ENCODE assay signal across 8 cellular contexts in the genomic region with DNA sequence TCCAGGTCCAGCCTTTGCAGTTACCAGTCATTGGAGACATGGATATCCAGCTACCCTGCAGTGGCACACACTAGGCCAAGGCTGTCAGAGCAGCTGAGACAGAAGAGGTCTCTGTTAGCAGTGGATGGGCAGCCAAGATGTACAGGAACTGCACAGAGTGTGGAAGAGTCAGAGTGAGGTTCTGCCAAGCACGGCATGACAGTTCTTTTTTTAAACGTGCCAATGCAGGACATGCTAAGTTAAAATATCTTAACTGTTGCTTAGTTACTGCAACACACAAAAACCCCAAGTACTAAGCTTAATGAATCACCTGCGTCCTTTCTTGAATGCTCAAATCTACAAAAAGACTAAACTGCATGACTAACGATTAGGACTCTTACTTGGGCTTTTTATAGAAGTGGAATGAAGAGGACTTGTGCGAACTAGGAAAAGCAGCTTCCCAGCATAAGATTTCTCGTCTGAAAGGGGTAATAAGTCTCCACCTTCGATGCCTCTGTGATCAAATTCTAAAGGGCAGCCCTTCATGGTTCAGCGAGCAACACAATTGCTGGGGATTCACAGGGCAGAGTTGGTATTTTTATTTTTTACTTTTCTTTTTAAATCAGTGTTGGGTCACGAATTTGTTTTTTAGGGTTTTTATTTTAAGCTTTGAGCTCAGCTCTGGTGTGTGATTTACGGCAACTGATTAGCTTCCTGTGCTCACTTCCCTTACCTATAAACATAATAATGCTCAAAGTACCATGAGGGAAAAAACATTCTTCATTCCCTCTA. TPM values are rescaled to one million over a fixed set of nuclear protein-coding genes. Genes with fewer than 3 reads are reported as not detected.
DNase-seq lines count a peak whose midpoint lies in the region; ATAC-seq and TF ChIP-seq lines count a peak whose summit lies in the region.

No MANE protein-coding gene starts in this region.

- no peaks in the 10 kb centered on the region for H3K27me3 ChIP-seq in CD4-positive, CD25-positive, alpha-beta regulatory T cell (ENCODE audit: control insufficient read depth, insufficient read depth, low read length)
- H3K27me3 ChIP-seq in psoas muscle (ENCODE audit: insufficient read depth in 3 of 3, low read length in 2 of 3): no peaks in the 10 kb centered on the region

- peaks cover 40% of the 10 kb centered on the region for H3K4me1 ChIP-seq in CD4-positive, CD25-positive, alpha-beta regulatory T cell (ENCODE audit: control insufficient read depth, insufficient read depth, low read length, poor library complexity, severe bottlenecking)
- peaks cover 13% of the 10 kb centered on the region for H3K4me1 ChIP-seq in psoas muscle

- H3K27me3 Mint-ChIP-seq in CD4-positive, CD25-positive, alpha-beta regulatory T cell: no peaks in the 10 kb centered on the region

- H3K36me3 ChIP-seq in CD4-positive, CD25-positive, alpha-beta regulatory T cell (ENCODE audit: control insufficient read depth, insufficient read depth, low read length): peaks cover 5% of the 10 kb centered on the region
- H3K36me3 ChIP-seq in psoas muscle (ENCODE audit: insufficient read depth in 1 of 2, low read depth in 1 of 2): peaks cover 0 to 14% of the 10 kb centered on the region in 2 donors

- H3K9me3 ChIP-seq in CD4-positive, CD25-positive, alpha-beta regulatory T cell (ENCODE audit: control insufficient read depth in 2 of 2, low read length in 2 of 2): no peaks in the 10 kb centered on the region
- no peaks in the 10 kb centered on the region for H3K9me3 ChIP-seq in psoas muscle

- TF ChIP-seq CTCF in fibroblast of the aortic adventitia (IDR thresholded peaks at IDR 0.05; ENCODE audit: insufficient read depth, low read length) (no peak), psoas muscle (IDR thresholded peaks at IDR 0.05) (no peak)

- peak; percentile 85 for ATAC-seq in CD4-positive, CD25-positive, alpha-beta regulatory T cell (ENCODE audit: low read depth in 2 of 2)
- ATAC-seq in GM19035 (IDR thresholded peaks at IDR 0.05; ENCODE audit: unreplicated experiment) (peak; percentile 40), HG03354 (IDR thresholded peaks at IDR 0.05; ENCODE audit: poor library complexity, severe bottlenecking, unreplicated experiment) (peak; percentile 68), psoas muscle (peak; percentile 77 to 92 (median 85))

- peak overlapping the region; percentile 94 for H3K27ac Mint-ChIP-seq in CD4-positive, CD25-positive, alpha-beta regulatory T cell

- intact Hi-C loops in psoas muscle (cut with DNase I): no loop called here

- 9 to 16% (median 9%) methylated on average over 10 of the region's 10 CpGs for WGBS in psoas muscle, 3 donors

- peaks cover 8 to 49% (median 39%) of the 10 kb centered on the region in 4 donors for H3K4me1 Mint-ChIP-seq in CD4-positive, CD25-positive, alpha-beta regulatory T cell

- DNase-seq in CD4-positive, CD25-positive, alpha-beta regulatory T cell: peak; percentile 23 to 57 (median 53)
- DNase-seq in activated T-cell treated with anti-CD3 and anti-CD28 coated beads for 48 hours (ENCODE audit: low read depth) (peak; percentile 22), fibroblast of the aortic adventitia (ENCODE audit: low read depth) (peak; percentile 91), psoas muscle (no peak), DMS153 (lab: John Stamatoyannopoulos, UW) (no peak), NCI-H2081 (lab: John Stamatoyannopoulos, UW) (no peak)

- peak overlapping the region; percentile 85 for H3K4me3 ChIP-seq in CD4-positive, CD25-positive, alpha-beta regulatory T cell (ENCODE audit: low read depth, low read length)
- peak overlapping the region; percentile 7 for H3K4me3 ChIP-seq in fibroblast of the aortic adventitia (ENCODE audit: low read depth, low read length)
- H3K4me3 ChIP-seq in psoas muscle: peak overlapping the region; percentile 6

- peak overlapping the region; percentile 46 to 92 (median 80) for H3K4me3 Mint-ChIP-seq in CD4-positive, CD25-positive, alpha-beta regulatory T cell

- H3K36me3 Mint-ChIP-seq in CD4-positive, CD25-positive, alpha-beta regulatory T cell: peaks cover 7% of the 10 kb centered on the region

- H3K9me3 Mint-ChIP-seq in CD4-positive, CD25-positive, alpha-beta regulatory T cell: no peaks in the 10 kb centered on the region

- peak overlapping the region; percentile 78 for H3K27ac ChIP-seq in CD4-positive, CD25-positive, alpha-beta regulatory T cell (ENCODE audit: insufficient read depth, low read length, poor library complexity, severe bottlenecking)
- peak overlapping the region; percentile 36 for H3K27ac ChIP-seq in psoas muscle

RNA-seq across cellular contexts. Expression of a gene that starts 20.6 kb away (rescaled TPM):
- 193 TPM for total RNA-seq in CD4-positive, CD25-positive, alpha-beta regulatory T cell
- polyA plus RNA-seq in CD4-positive, CD25-positive, alpha-beta regulatory T cell: 100 to 1,000 TPM in 2 of 4 donors, 10 to 100 TPM in 2; 97.1 to 129 (median 101) TPM
- total RNA-seq in fibroblast of the aortic adventitia (ENCODE audit: low replicate concordance) (16.2 and 71.8 TPM in 2 replicates), psoas muscle (10 to 100 TPM; 34.1 to 60.1 (median 56.3) TPM)
- 10 to 100 TPM; 17.6 to 46.2 (median 33.5) TPM for polyA plus RNA-seq in psoas muscle

RNA-seq across cellular contexts. Expression of a gene that starts 45.0 kb away (rescaled TPM):
- total RNA-seq in CD4-positive, CD25-positive, alpha-beta regulatory T cell: 28.5 TPM
- polyA plus RNA-seq in CD4-positive, CD25-positive, alpha-beta regulatory T cell: 1 to 10 TPM; 2.5 to 3.8 (median 2.7) TPM
- total RNA-seq in fibroblast of the aortic adventitia (ENCODE audit: low replicate concordance) (11.6 and 25.0 TPM in 2 replicates), psoas muscle (10 to 100 TPM in 3 of 4 donors, 1 to 10 TPM in 1; 9.7 to 17.0 (median 13.2) TPM)
- 10 to 100 TPM in 1 of 3 donors, 1 to 10 TPM in 2; 4.1 to 23.7 (median 6.1) TPM for polyA plus RNA-seq in psoas muscle

RNA-seq across cellular contexts. Expression of a gene that starts 45.2 kb away (rescaled TPM):
- 4.7 TPM for total RNA-seq in CD4-positive, CD25-positive, alpha-beta regulatory T cell
- 1 to 10 TPM; 1.7 to 3.3 (median 3.0) TPM for polyA plus RNA-seq in CD4-positive, CD25-positive, alpha-beta regulatory T cell
- 9.3 and 27.0 TPM in 2 replicates for total RNA-seq in fibroblast of the aortic adventitia (ENCODE audit: low replicate concordance)
- total RNA-seq in psoas muscle: 1 to 10 TPM in 2 of 4 donors, under 1 TPM in 2; 0.86 to 2.0 (median 0.99) TPM
- polyA plus RNA-seq in psoas muscle: 1 to 10 TPM in 1 of 3 donors, under 1 TPM in 2; 0.55 to 1.2 (median 0.95) TPM

RNA-seq across cellular contexts. Expression of a gene that starts 57.0 kb away (rescaled TPM):
- 58.6 TPM for total RNA-seq in CD4-positive, CD25-positive, alpha-beta regulatory T cell
- polyA plus RNA-seq in CD4-positive, CD25-positive, alpha-beta regulatory T cell: 100 to 1,000 TPM; 163 to 313 (median 194) TPM
- total RNA-seq in fibroblast of the aortic adventitia (ENCODE audit: low replicate concordance) (83.3 and 475 TPM in 2 replicates), psoas muscle (10 to 100 TPM; 27.7 to 44.7 (median 38.4) TPM)
- 10 to 100 TPM; 45.2 to 71.4 (median 48.6) TPM for polyA plus RNA-seq in psoas muscle

Comparison
In these comparisons a context has a peak if more than half of its experiments do, and no peak if none do; other contexts are left out.
1. DNase-seq: peak in CD4-positive, CD25-positive, alpha-beta regulatory T cell (3 of 3), activated T-cell treated with anti-CD3 and anti-CD28 coated beads for 48 hours (single experiment) and fibroblast of the aortic adventitia (single experiment); none in psoas muscle (0 of 2), DMS153 (single experiment) and NCI-H2081 (0 of 2).
2. H3K4me3 ChIP-seq: peak in every context shown above with its lines; median percentile 85 in CD4-positive, CD25-positive, alpha-beta regulatory T cell; 7 in fibroblast of the aortic adventitia; 6 in psoas muscle.
3. Peak in every context shown above with its lines, with median percentiles within 50 percentile points of each other: ATAC-seq.